In the genomic region with DNA sequence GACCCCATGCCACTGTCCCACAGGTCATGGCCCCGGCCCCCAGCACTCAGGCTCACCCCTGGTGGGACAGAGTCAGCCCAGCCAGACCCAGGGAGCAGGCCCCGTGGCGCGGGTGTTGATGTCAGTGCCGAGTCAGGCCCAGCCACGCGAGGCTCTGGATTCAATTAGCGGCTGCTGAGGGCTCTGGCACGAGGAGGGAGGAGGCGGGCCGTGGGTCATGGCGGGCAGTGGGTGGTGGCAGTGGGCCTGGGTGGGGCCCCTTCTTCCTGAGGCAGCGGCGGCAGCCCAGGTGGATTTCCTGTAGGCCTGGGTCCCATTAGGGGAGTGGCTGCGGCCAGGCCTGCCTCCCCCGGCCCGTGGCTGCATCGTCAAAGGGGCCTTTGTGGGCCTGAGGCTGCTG, we compare ENCODE assay signal across 14 cellular contexts. TPM values are rescaled to one million over a fixed set of nuclear protein-coding genes. Genes with fewer than 3 reads are reported as not detected.
DNase-seq lines count a peak whose midpoint lies in the region; ATAC-seq and TF ChIP-seq lines count a peak whose summit lies in the region.
"Had no signal": no experiment of that assay in that cellular context is flagged by ENCODE, and none has a peak within 500 bp of the region (broad histone marks: within the 10 kb centered on the region; RNA-seq: fewer than 3 reads in every experiment).

No MANE protein-coding gene starts in this region.

- H3K4me1 ChIP-seq in ascending aorta: peaks cover 69 to 91% of the 10 kb centered on the region in 2 donors
- peaks cover 2% of the 10 kb centered on the region for H3K4me1 ChIP-seq in right cardiac atrium (ENCODE audit: control insufficient read depth, insufficient read depth, low read length)
- H3K4me1 ChIP-seq in tibial artery: peaks cover 8 to 100% (median 98%) of the 10 kb centered on the region in 4 donors
- H3K4me1 ChIP-seq: HAP-1 had no signal

- WGBS in right cardiac atrium: 53% methylated on average over 18 of the region's 18 CpGs

- no peaks in the 10 kb centered on the region; the same call in none of the 2 replicates for H3K36me3 ChIP-seq in H7 (replicated peaks; ENCODE audit: control insufficient read depth, insufficient read depth, low read length)
- H3K36me3 ChIP-seq in ascending aorta: peaks cover 35 to 37% of the 10 kb centered on the region in 2 donors
- peaks cover 19 to 45% (median 44%) of the 10 kb centered on the region in 3 donors for H3K36me3 ChIP-seq in tibial artery
- H3K36me3 ChIP-seq: SJCRH30 had no signal

- TF ChIP-seq CTCF in ascending aorta (IDR thresholded peaks at IDR 0.05): no peak
- no peak for TF ChIP-seq CTCF in tibial artery (IDR thresholded peaks at IDR 0.05)

- H3K4me3 ChIP-seq in H7 (ENCODE audit: insufficient read depth, low read depth, low read length): no peak overlapping the region
- no peak overlapping the region for H3K4me3 ChIP-seq in ascending aorta
- no peak overlapping the region for H3K4me3 ChIP-seq in right cardiac atrium (ENCODE audit: low read length)
- no peak overlapping the region for H3K4me3 ChIP-seq in tibial artery
- H3K4me3 ChIP-seq: HAP-1, SJCRH30 had no signal

- H3K27me3 ChIP-seq in H7 (ENCODE audit: control insufficient read depth, insufficient read depth, low read length): no peaks in the 10 kb centered on the region
- H3K27me3 ChIP-seq in ascending aorta: no peaks in the 10 kb centered on the region
- H3K27me3 ChIP-seq in right cardiac atrium (ENCODE audit: control insufficient read depth, insufficient read depth): no peaks in the 10 kb centered on the region
- no peaks in the 10 kb centered on the region for H3K27me3 ChIP-seq in tibial artery
- H3K27me3 ChIP-seq: SJCRH30 had no signal

- ATAC-seq in right cardiac atrium: no peak
- no peak for ATAC-seq in HG02852 (IDR thresholded peaks at IDR 0.05; ENCODE audit: unreplicated experiment)
- ATAC-seq in GM19452 (IDR thresholded peaks at IDR 0.05; ENCODE audit: unreplicated experiment): no peak
- ATAC-seq: activated naive CD4-positive, alpha-beta T cell treated with anti-CD3 and anti-CD28 coated beads, Interleukin-2, amount 50 U/mL, for 72 hours had no signal

- DNase-seq in H7 (peak; percentile 74), ascending aorta (ENCODE audit: low spot score in 2 of 2) (peak in 1 of 2 donors; percentile 70), right cardiac atrium (peak; percentile 39 to 81 (median 76)), tibial artery (peak in 1 of 2 donors; percentile 83), iPS-NIHi7 (ENCODE audit: extremely low spot score) (no peak)
- no peak for DNase-seq in effector CD8-positive, alpha-beta T cell (lab: John Stamatoyannopoulos, UW)
- DNase-seq: activated CD8-positive, alpha-beta memory T cell treated with anti-CD3 and anti-CD28 coated beads, Interleukin-2, amount 50 U/mL, for 48 hours; CD8-positive, alpha-beta memory T cell; SJCRH30 had no signal

- H3K27ac ChIP-seq in ascending aorta (peak overlapping the region; percentile 94 to 99), right cardiac atrium (ENCODE audit: low read length) (no peak overlapping the region), tibial artery (peak overlapping the region; percentile 90 to 93)
- H3K27ac ChIP-seq: HL-60, SJCRH30 had no signal

- H3K9me3 ChIP-seq in ascending aorta (no peaks in the 10 kb centered on the region), right cardiac atrium (ENCODE audit: control insufficient read depth, low read length) (no peaks in the 10 kb centered on the region), tibial artery (no peaks in the 10 kb centered on the region)
- H3K9me3 ChIP-seq: HAP-1, SJCRH30 had no signal

- intact Hi-C loops in ascending aorta (cut with DNase I): no loop called here
- intact Hi-C loops in right cardiac atrium (cut with DNase I): no loop called here
- intact Hi-C loops in tibial artery (cut with DNase I; ENCODE audit: low total_unique reads): no loop called here

RNA-seq across cellular contexts. Expression of gene VASN, which starts 12.8 kb away (rescaled TPM):
- 3.7 and 4.6 TPM in 2 replicates for total RNA-seq in H7 (2014; rRNA removed; shearing (Covaris generic))
- total RNA-seq in ascending aorta (218 TPM), right cardiac atrium (10 to 100 TPM; 11.4 to 21.3 (median 13.6) TPM)
- polyA plus RNA-seq in right cardiac atrium: 10.7 TPM
- total RNA-seq: activated naive CD4-positive, alpha-beta T cell treated with anti-CD3 and anti-CD28 coated beads, Interleukin-2, amount 50 U/mL, for 72 hours had no signal
- polyA plus RNA-seq: CD8-positive, alpha-beta memory T cell had no signal

RNA-seq across cellular contexts. Expression of gene CORO7, which starts 31.9 kb away (rescaled TPM):
- 37.9 and 45.5 TPM in 2 replicates for total RNA-seq in H7 (2014; rRNA removed; shearing (Covaris generic))
- 41.9 TPM for total RNA-seq in ascending aorta
- 10 to 100 TPM; 13.4 to 18.1 (median 16.9) TPM for total RNA-seq in right cardiac atrium
- 9.0 TPM for polyA plus RNA-seq in right cardiac atrium

RNA-seq across cellular contexts. Expression of gene PAM16, which starts 33.4 kb away (rescaled TPM):
- total RNA-seq in H7 (2014; rRNA removed; shearing (Covaris generic)): 92.3 and 115 TPM in 2 replicates
- total RNA-seq in ascending aorta: 26.6 TPM
- 10 to 100 TPM; 57.6 to 61.9 (median 59.7) TPM for total RNA-seq in right cardiac atrium
- polyA plus RNA-seq in right cardiac atrium: 131 TPM

RNA-seq across cellular contexts. Expression of gene DNAJA3, which starts 41.2 kb away (rescaled TPM):
- 85.5 and 87.8 TPM in 2 replicates for total RNA-seq in H7 (2014; rRNA removed; shearing (Covaris generic))
- 40.7 TPM for total RNA-seq in ascending aorta
- 10 to 100 TPM; 40.4 to 54.0 (median 49.8) TPM for total RNA-seq in right cardiac atrium
- polyA plus RNA-seq in right cardiac atrium: 48.4 TPM

Comparison
In these comparisons a context has a peak if more than half of its experiments do, and no peak if none do; other contexts are left out.
1. DNase-seq: peak in H7 (single experiment) and right cardiac atrium (3 of 3); none in iPS-NIHi7 (single experiment) and effector CD8-positive, alpha-beta T cell (single experiment).